25 cellular contexts compared by ENCODE assay signal in genomic region chrX:68826113-68826980, GRCh38. TPM values are rescaled to one million over a fixed set of nuclear protein-coding genes. Genes with fewer than 3 reads are reported as not detected.
DNase-seq lines count a peak whose midpoint lies in the region; ATAC-seq and TF ChIP-seq lines count a peak whose summit lies in the region.
"Had no signal": no experiment of that assay in that cellular context is flagged by ENCODE, and none has a peak within 500 bp of the region (broad histone marks: within the 10 kb centered on the region; RNA-seq: fewer than 3 reads in every experiment).

No MANE protein-coding gene starts in this region.

- peak; percentile 14 for DNase-seq in activated T-cell treated with anti-CD3 and anti-CD28 coated beads, Interleukin-2, amount 50 U/mL, for 1 hour
- no peak for DNase-seq in activated T-cell treated with anti-CD3 and anti-CD28 coated beads, Interleukin-2, amount 50 U/mL, for 72 hours
- no peak for DNase-seq in RWPE1 (ENCODE audit: low spot score)
- DNase-seq in fibroblast of the aortic adventitia (ENCODE audit: low read depth), result peak; percentile 5
- peak; percentile 79 for DNase-seq in osteocyte (ENCODE audit: extremely low spot score, unreplicated experiment)
- no peak for DNase-seq in naive thymus-derived CD8-positive, alpha-beta T cell
- DNase-seq in OCI-LY7 (ENCODE audit: low spot score), result no peak
- DNase-seq: activated naive CD4-positive, alpha-beta T cell treated with Interleukin-2 at 50 U/mL for 16 hours; amygdala; BE2C; effector memory CD4-positive, alpha-beta T cell; glutamatergic neuron; mucosa of descending colon; MV-4-11; NCI-H187; NCI-H2227 treated with DMSO at 0.1 percent for 48 hours; PC-3 had no signal

- no peaks in the 10 kb centered on the region for H3K36me3 Mint-ChIP-seq in activated T-cell treated with anti-CD3 and anti-CD28 coated beads, Interleukin-2, amount 50 U/mL, for 72 hours (ENCODE audit: insufficient read depth in 2 of 2)
- no peaks in the 10 kb centered on the region for H3K36me3 Mint-ChIP-seq in osteocyte (ENCODE audit: unreplicated experiment)
- no peaks in the 10 kb centered on the region for H3K36me3 Mint-ChIP-seq in naive thymus-derived CD8-positive, alpha-beta T cell

- peaks cover 27% of the 10 kb centered on the region for H3K27me3 Mint-ChIP-seq in activated T-cell treated with anti-CD3 and anti-CD28 coated beads, Interleukin-2, amount 50 U/mL, for 72 hours (ENCODE audit: low read depth)
- H3K27me3 Mint-ChIP-seq in osteocyte (ENCODE audit: unreplicated experiment), result no peaks in the 10 kb centered on the region
- peaks cover 0 to 1% (median 0%) of the 10 kb centered on the region in 5 donors for H3K27me3 Mint-ChIP-seq in naive thymus-derived CD8-positive, alpha-beta T cell
- H3K27me3 Mint-ChIP-seq: central memory CD8-positive, alpha-beta T cell had no signal

- no peak overlapping the region for H3K27ac Mint-ChIP-seq in activated T-cell treated with anti-CD3 and anti-CD28 coated beads, Interleukin-2, amount 50 U/mL, for 72 hours
- no peak overlapping the region for H3K27ac Mint-ChIP-seq in osteocyte (ENCODE audit: unreplicated experiment)
- no peak overlapping the region for H3K27ac Mint-ChIP-seq in naive thymus-derived CD8-positive, alpha-beta T cell
- H3K27ac Mint-ChIP-seq: T-helper 1 cell treated with Interleukin-12 subunit alpha and Interleukin-12 subunit beta and Interleukin-4 antibody, amounts not matched to agents 30 μg/mL and 1 μg/mL, for 36 hours had no signal

- H3K9me2 ChIP-seq in OCI-LY7 (ENCODE audit: insufficient read depth, low read length), result no peaks in the 10 kb centered on the region

- POLR2A ChIA-PET in RWPE1 (lab: Yijun Ruan, JAX; ENCODE audit: low non-redundant PET) (no interaction called here), OCI-LY7 (lab: Charles Lee) (interaction anchor here (0.5 kb wide), 1 partner anchor 339 kb away, joined by 3 read pairs; no protein-coding TSS in a partner anchor)
- POLR2A ChIA-PET in naive thymus-derived CD8-positive, alpha-beta T cell (lab: Charles Lee), result no interaction called here

- peaks cover 8% of the 10 kb centered on the region for H3K4me1 Mint-ChIP-seq in activated T-cell treated with anti-CD3 and anti-CD28 coated beads, Interleukin-2, amount 50 U/mL, for 72 hours (ENCODE audit: low read depth)
- peaks cover 6% of the 10 kb centered on the region for H3K4me1 Mint-ChIP-seq in osteocyte (ENCODE audit: unreplicated experiment)
- H3K4me1 Mint-ChIP-seq in naive thymus-derived CD8-positive, alpha-beta T cell, result peaks cover 0 to 36% (median 13%) of the 10 kb centered on the region in 4 donors

- no peaks in the 10 kb centered on the region for H3K79me2 ChIP-seq in OCI-LY7 (ENCODE audit: insufficient read depth, low read depth, low read length)

- no peaks in the 10 kb centered on the region for H3K9me3 ChIP-seq in OCI-LY7 (ENCODE audit: low read length)
- H3K9me3 ChIP-seq: BE2C, mucosa of descending colon, neutrophil, SJSA1 had no signal

- BruUV-seq in OCI-LY7 (replicated peaks; lab: Mats Ljungman, UMichigan), result no TSS peak

- H2AFZ ChIP-seq in OCI-LY7 (ENCODE audit: low read length), result no peak overlapping the region

- no peaks in the 10 kb centered on the region for H4K20me1 ChIP-seq in OCI-LY7 (ENCODE audit: insufficient read depth, low read length)

- H3K36me3 ChIP-seq in OCI-LY7 (ENCODE audit: insufficient read depth, low read length), result no peaks in the 10 kb centered on the region
- H3K36me3 ChIP-seq: BE2C, neutrophil, SJSA1 had no signal

- H3K27ac ChIP-seq in RWPE1, result peak overlapping the region; percentile 92
- no peak overlapping the region for H3K27ac ChIP-seq in OCI-LY7 (ENCODE audit: low read depth, low read length, poor library complexity, severe bottlenecking)
- H3K27ac ChIP-seq: neutrophil, SJSA1, VCaP had no signal

- no peaks in the 10 kb centered on the region for H3K9me3 Mint-ChIP-seq in activated T-cell treated with anti-CD3 and anti-CD28 coated beads, Interleukin-2, amount 50 U/mL, for 72 hours
- no peaks in the 10 kb centered on the region for H3K9me3 Mint-ChIP-seq in osteocyte (ENCODE audit: unreplicated experiment)
- H3K9me3 Mint-ChIP-seq in naive thymus-derived CD8-positive, alpha-beta T cell, result no peaks in the 10 kb centered on the region
- H3K9me3 Mint-ChIP-seq: central memory CD8-positive, alpha-beta T cell; T-helper 1 cell treated with Interleukin-12 subunit alpha and Interleukin-12 subunit beta and Interleukin-4 antibody, amounts not matched to agents 30 μg/mL and 1 μg/mL, for 36 hours had no signal

- CTCF ChIA-PET in RWPE1 (lab: Yijun Ruan, JAX), result interaction anchor here (1.0 to 3.1 kb wide), 2 partner anchors 396 to 401 kb away, joined by 5 to 37 read pairs; no protein-coding TSS in a partner anchor
- CTCF ChIA-PET in OCI-LY7 (lab: Charles Lee; ENCODE audit: unreplicated experiment), result no interaction called here

- no peak overlapping the region for H3K4me2 ChIP-seq in OCI-LY7 (ENCODE audit: low read length)

- intact Hi-C loops in OCI-LY7 (cut with micrococcal nuclease; ENCODE audit: unreplicated experiment), result loop anchor here (5.0 kb wide), 2 partner anchors 329 to 461 kb away; partner anchors contain the start of gene YIPF6

- ATAC-seq in activated T-cell treated with anti-CD3 and anti-CD28 coated beads, Interleukin-2, amount 50 U/mL, for 72 hours (replicated peaks in 1 of 2), result no peak
- no peak for ATAC-seq in GM18867 (IDR thresholded peaks at IDR 0.05; ENCODE audit: unreplicated experiment)
- no peak for ATAC-seq in naive thymus-derived CD8-positive, alpha-beta T cell
- ATAC-seq: K562, left colon, mucosa of descending colon, PC-3 had no signal

- no peak overlapping the region for H3K4me3 Mint-ChIP-seq in activated T-cell treated with anti-CD3 and anti-CD28 coated beads, Interleukin-2, amount 50 U/mL, for 72 hours
- H3K4me3 Mint-ChIP-seq in osteocyte (ENCODE audit: unreplicated experiment), result no peak overlapping the region
- H3K4me3 Mint-ChIP-seq in naive thymus-derived CD8-positive, alpha-beta T cell, result peak overlapping the region in 1 of 10 donors; percentile 56
- H3K4me3 Mint-ChIP-seq: central memory CD8-positive, alpha-beta T cell; T-helper 1 cell treated with Interleukin-12 subunit alpha and Interleukin-12 subunit beta and Interleukin-4 antibody, amounts not matched to agents 30 μg/mL and 1 μg/mL, for 36 hours had no signal

- H3K4me1 ChIP-seq in OCI-LY7 (ENCODE audit: insufficient read depth, low read length, poor library complexity, severe bottlenecking), result peaks cover 5% of the 10 kb centered on the region
- H3K4me1 ChIP-seq: BE2C had no signal

- H3K4me3 ChIP-seq in fibroblast of the aortic adventitia (ENCODE audit: low read depth, low read length) (no peak overlapping the region), OCI-LY7 (ENCODE audit: low read depth, low read length, poor library complexity, severe bottlenecking) (no peak overlapping the region)
- H3K4me3 ChIP-seq: K562, mucosa of descending colon, SJSA1 had no signal

- TF ChIP-seq CTCF in RWPE1 (conservative IDR thresholded peaks at IDR 0.05; ENCODE audit: low read depth) (no peak), fibroblast of the aortic adventitia (IDR thresholded peaks at IDR 0.05; ENCODE audit: insufficient read depth, low read length) (no peak), osteocyte (IDR thresholded peaks at IDR 0.05) (no peak), OCI-LY7 (conservative IDR thresholded peaks at IDR 0.05; ENCODE audit: low read length) (no peak)

RNA-seq across cellular contexts. Expression of gene EFNB1, which starts 2.5 kb away (rescaled TPM):
- total RNA-seq in activated T-cell treated with anti-CD3 and anti-CD28 coated beads, Interleukin-2, amount 50 U/mL, for 72 hours, result 1 to 10 TPM; 5.1 to 5.7 TPM
- total RNA-seq in fibroblast of the aortic adventitia (ENCODE audit: low replicate concordance) (7.4 and 29.7 TPM in 2 replicates), osteocyte (17.2 and 18.2 TPM in 2 replicates), OCI-LY7 (2022) (1.5 and 1.9 TPM in 2 replicates)
- total RNA-seq in naive thymus-derived CD8-positive, alpha-beta T cell, result 1 to 10 TPM; 3.8 to 4.3 TPM
- 1 to 10 TPM; 2.8 to 3.6 (median 3.2) TPM for polyA plus RNA-seq in naive thymus-derived CD8-positive, alpha-beta T cell
- 1.8 and 2.0 TPM in 2 replicates for total RNA-seq in OCI-LY7 (2014; rRNA removed; shearing (Covaris generic))

Comparison
In these comparisons a context has a peak if more than half of its experiments do, and no peak if none do; other contexts are left out.
1. DNase-seq: peak in activated T-cell treated with anti-CD3 and anti-CD28 coated beads, Interleukin-2, amount 50 U/mL, for 1 hour (single experiment), fibroblast of the aortic adventitia (single experiment) and osteocyte (single experiment); none in activated T-cell treated with anti-CD3 and anti-CD28 coated beads, Interleukin-2, amount 50 U/mL, for 72 hours (0 of 2), RWPE1 (single experiment), naive thymus-derived CD8-positive, alpha-beta T cell (0 of 10) and OCI-LY7 (single experiment).